ENCODE assay signal across 10 cellular contexts in genomic region chr19:932647-933552, GRCh38. TPM values are rescaled to one million over a fixed set of nuclear protein-coding genes. Genes with fewer than 3 reads are reported as not detected.
DNase-seq lines count a peak whose midpoint lies in the region; ATAC-seq and TF ChIP-seq lines count a peak whose summit lies in the region.
"Had no signal": no experiment of that assay in that cellular context is flagged by ENCODE, and none has a peak within 500 bp of the region (broad histone marks: within the 10 kb centered on the region; RNA-seq: fewer than 3 reads in every experiment).

No MANE protein-coding gene starts in this region.

- no peaks in the 10 kb centered on the region for H4K20me1 ChIP-seq in mammary epithelial cell (ENCODE audit: insufficient read depth, low read length)

- no TSS peak for BruUV-seq in Panc1 (replicated peaks; lab: Mats Ljungman, UMichigan)
- no TSS peak for BruUV-seq in mammary epithelial cell (replicated peaks; lab: Mats Ljungman, UMichigan)

- H2AFZ ChIP-seq in mammary epithelial cell (ENCODE audit: low read depth, low read length): peak overlapping the region; percentile 50

- no peak overlapping the region for H3K4me3 ChIP-seq in Panc1 (ENCODE audit: low read depth in 2 of 2, low read length in 2 of 2)
- peak overlapping the region in 1 of 3 experiments; percentile 9 for H3K4me3 ChIP-seq in mammary epithelial cell (replicated peaks in 1 of 3; ENCODE audit: insufficient read depth in 1 of 3, low read depth in 2 of 3, low read length in 3 of 3)

- no peaks in the 10 kb centered on the region for H3K27me3 Mint-ChIP-seq in type B pancreatic cell

- WGBS in mammary epithelial cell (ENCODE audit: low coverage, missing lambda C conversion rate): 15% methylated on average over 22 of the region's 54 CpGs

- intact Hi-C loops in Panc1 (cut with micrococcal nuclease; ENCODE audit: unreplicated experiment) (no loop called here), mammary epithelial cell (cut with micrococcal nuclease) (no loop called here)

- H3K36me3 ChIP-seq in Panc1 (ENCODE audit: control insufficient read depth, insufficient read depth, low read length) (no peaks in the 10 kb centered on the region), mammary epithelial cell (ENCODE audit: insufficient read depth, low read length) (no peaks in the 10 kb centered on the region)

- dilution Hi-C loops in mammary epithelial cell (cut with HindIII; ENCODE audit: low sequenced_read_pairs): no loop called here

- H3K9me3 Mint-ChIP-seq in type B pancreatic cell: no peaks in the 10 kb centered on the region

- no peak overlapping the region for H3K9ac ChIP-seq in mammary epithelial cell (ENCODE audit: insufficient read depth, low read length)

- peak overlapping the region; percentile 81 for H3K4me2 ChIP-seq in mammary epithelial cell (ENCODE audit: insufficient read depth, low read depth, low read length)

- H3K9me3 ChIP-seq in Panc1 (ENCODE audit: control insufficient read depth, insufficient read depth, low read depth, low read length) (no peaks in the 10 kb centered on the region), mammary epithelial cell (replicated peaks; ENCODE audit: insufficient read depth, low read length) (no peaks in the 10 kb centered on the region)

- peaks cover 4% of the 10 kb centered on the region for H3K36me3 Mint-ChIP-seq in type B pancreatic cell

- CTCF ChIA-PET in Panc1 (lab: Charles Lee): no interaction called here
- CTCF ChIA-PET in mammary epithelial cell (lab: Charles Lee; ENCODE audit: low non-redundant PET): no interaction called here

- peak overlapping the region; percentile 72 for H3K4me3 Mint-ChIP-seq in type B pancreatic cell

- in situ Hi-C loops in Panc1 (cut with HindIII; ENCODE audit: low pct_unique_long_range_greater_than_20kb, low sequenced_read_pairs): no loop called here
- in situ Hi-C loops in mammary epithelial cell (cut with MboI; ENCODE audit: low sequenced_read_pairs in 2 of 2): no loop called here

- H3K79me2 ChIP-seq in mammary epithelial cell (ENCODE audit: insufficient read depth, low read length): peaks cover 4% of the 10 kb centered on the region

- TF ChIP-seq CTCF in Panc1 (IDR thresholded peaks at IDR 0.05) (no peak), mammary epithelial cell (conservative IDR thresholded peaks at IDR 0.05 in 1 of 2, IDR thresholded peaks at IDR 0.05 in 1 of 2; ENCODE audit: extremely low read depth in 1 of 2, insufficient read depth in 1 of 2, low read depth in 1 of 2, low read length in 2 of 2) (no peak), type B pancreatic cell (conservative IDR thresholded peaks at IDR 0.05) (no peak)

- POLR2A ChIA-PET in Panc1 (lab: Charles Lee): no interaction called here

- H3K4me1 Mint-ChIP-seq in type B pancreatic cell (ENCODE audit: unreplicated experiment): peaks cover 9% of the 10 kb centered on the region

- no peak overlapping the region for H3K27ac ChIP-seq in Panc1 (ENCODE audit: low read length)
- H3K27ac ChIP-seq in mammary epithelial cell (ENCODE audit: insufficient read depth, low read depth, low read length): no peak overlapping the region

- peaks cover 23% of the 10 kb centered on the region for H3K4me1 ChIP-seq in Panc1 (ENCODE audit: control insufficient read depth, insufficient read depth, low read length)
- peaks cover 21% of the 10 kb centered on the region for H3K4me1 ChIP-seq in mammary epithelial cell (ENCODE audit: insufficient read depth, low read length)

- H3K27ac Mint-ChIP-seq in type B pancreatic cell: peak overlapping the region; percentile 72

- H3K27me3 ChIP-seq in Panc1 (ENCODE audit: control insufficient read depth, insufficient read depth, low read length) (no peaks in the 10 kb centered on the region), mammary epithelial cell (ENCODE audit: insufficient read depth, low read length) (no peaks in the 10 kb centered on the region)

- peak; percentile 95 for DNase-seq in ELR (ENCODE audit: low read depth)
- no peak for DNase-seq in Panc1 (ENCODE audit: low read depth, low spot score)
- DNase-seq in mammary epithelial cell: peak; percentile 61
- DNase-seq in left kidney (ENCODE audit: low read depth, low spot score): peak; percentile 93
- DNase-seq in type B pancreatic cell (ENCODE audit: extremely low spot score, unreplicated experiment): peak; percentile 70

- ATAC-seq in Panc1: peak; percentile 69
- no peak for ATAC-seq in HG03039 (IDR thresholded peaks at IDR 0.05; ENCODE audit: unreplicated experiment)
- ATAC-seq in GM19452 (IDR thresholded peaks at IDR 0.05; ENCODE audit: unreplicated experiment): no peak
- ATAC-seq in GM19397 (IDR thresholded peaks at IDR 0.05; ENCODE audit: unreplicated experiment): no peak

RNA-seq across cellular contexts. Expression of gene ARID3A, which starts 7.1 kb away (rescaled TPM):
- 28.9 TPM for total RNA-seq in Panc1 (2021; ENCODE audit: unreplicated experiment)
- 27.8 TPM for polyA plus RNA-seq in Panc1 (2012; ENCODE audit: insufficient read length)
- 10 to 100 TPM in 1 of 2 donors, 1 to 10 TPM in 1; 8.2 to 17.4 TPM for total RNA-seq in mammary epithelial cell
- polyA plus RNA-seq in mammary epithelial cell: 6.8 TPM
- polyA minus RNA-seq in mammary epithelial cell: 2.6 TPM
- total RNA-seq in type B pancreatic cell (ENCODE audit: low replicate concordance): 83.0 and 124 TPM in 2 replicates

RNA-seq across cellular contexts. Expression of gene KISS1R, which starts 15.8 kb away (rescaled TPM):
- total RNA-seq in Panc1 (2021; ENCODE audit: unreplicated experiment) (0.92 TPM), mammary epithelial cell (not detected), type B pancreatic cell (ENCODE audit: low replicate concordance) (1.2 and 2.2 TPM in 2 replicates)
- polyA plus RNA-seq in Panc1 (2012; ENCODE audit: insufficient read length): 6.5 TPM
- 0.05 TPM for polyA plus RNA-seq in mammary epithelial cell
- not detected for polyA minus RNA-seq in mammary epithelial cell
- total RNA-seq: NCI-H460 had no signal

RNA-seq across cellular contexts. Expression of gene R3HDM4, which starts 19.9 kb away (rescaled TPM):
- total RNA-seq in Panc1 (2021; ENCODE audit: unreplicated experiment) (43.5 TPM), mammary epithelial cell (10 to 100 TPM; 39.3 to 53.1 TPM), type B pancreatic cell (ENCODE audit: low replicate concordance) (48.8 and 56.7 TPM in 2 replicates)
- 39.7 TPM for polyA plus RNA-seq in Panc1 (2012; ENCODE audit: insufficient read length)
- 40.1 TPM for polyA plus RNA-seq in mammary epithelial cell
- polyA minus RNA-seq in mammary epithelial cell: 24.4 TPM

RNA-seq across cellular contexts. Expression of gene RNU6-9, which starts 39.6 kb away (rescaled TPM):
- total RNA-seq in Panc1 (2021; ENCODE audit: unreplicated experiment) (not detected), mammary epithelial cell (not detected), type B pancreatic cell (ENCODE audit: low replicate concordance) (not detected in 2 replicates)
- not detected for polyA plus RNA-seq in Panc1 (2012; ENCODE audit: insufficient read length)
- not detected for polyA plus RNA-seq in mammary epithelial cell
- not detected for polyA minus RNA-seq in mammary epithelial cell
- total RNA-seq: kidney epithelial cell, NCI-H460 had no signal

RNA-seq across cellular contexts. Expression of gene MED16, which starts 39.9 kb away (rescaled TPM):
- total RNA-seq in Panc1 (2021; ENCODE audit: unreplicated experiment) (39.5 TPM), mammary epithelial cell (10 to 100 TPM; 22.5 to 36.1 TPM), type B pancreatic cell (ENCODE audit: low replicate concordance) (59.6 and 74.2 TPM in 2 replicates)
- 58.1 TPM for polyA plus RNA-seq in Panc1 (2012; ENCODE audit: insufficient read length)
- polyA plus RNA-seq in mammary epithelial cell: 21.7 TPM
- 15.7 TPM for polyA minus RNA-seq in mammary epithelial cell
